Comparison of ENCODE assay signal across 10 cellular contexts in genomic region chr1:224851850-224852261, GRCh38.
DNase-seq lines count a peak whose midpoint lies in the region; ATAC-seq, FAIRE-seq and TF ChIP-seq lines count a peak whose summit lies in the region.
"Had no signal": no experiment of that assay in that cellular context is flagged by ENCODE, and none has a peak within 500 bp of the region (broad histone marks: within the 10 kb centered on the region; RNA-seq: fewer than 3 reads in every experiment).

No MANE protein-coding gene starts in this region.

- TF ChIP-seq EP300 in HepG2 (IDR thresholded peaks at IDR 0.05; ENCODE audit: low read depth in 2 of 2, low read length in 2 of 2) (no peak), HepG2 (CRISPR knock-in tag; IDR thresholded peaks at IDR 0.05; ENCODE audit: borderline replicate concordance) (no peak)

- H3K4me3 ChIP-seq in Loucy (ENCODE audit: low read length, poor library complexity, severe bottlenecking) = no peak overlapping the region
- H3K4me3 ChIP-seq in HepG2 (replicated peaks in 1 of 3; ENCODE audit: insufficient read depth in 1 of 3, low read depth in 2 of 3, low read length in 3 of 3) = no peak overlapping the region
- no peak overlapping the region for H3K4me3 ChIP-seq in MM.1S (ENCODE audit: low read length)
- H3K4me3 ChIP-seq: right atrium auricular region had no signal

- no peaks in the 10 kb centered on the region for H3K36me3 ChIP-seq in Loucy (ENCODE audit: insufficient read depth, low read length)
- no peaks in the 10 kb centered on the region for H3K36me3 ChIP-seq in HepG2 (replicated peaks in 1 of 2; ENCODE audit: control insufficient read depth in 1 of 2, insufficient read depth in 2 of 2, low read length in 2 of 2)
- no peaks in the 10 kb centered on the region for H3K36me3 ChIP-seq in MM.1S (replicated peaks; ENCODE audit: insufficient read depth, low read length)
- H3K36me3 ChIP-seq: right atrium auricular region had no signal

- H3K79me2 ChIP-seq in Loucy (ENCODE audit: insufficient read depth, low read length) = no peaks in the 10 kb centered on the region
- H3K79me2 ChIP-seq in HepG2 (ENCODE audit: insufficient read depth, low read length) = no peaks in the 10 kb centered on the region
- H3K79me2 ChIP-seq in MM.1S (ENCODE audit: low read length) = no peaks in the 10 kb centered on the region

- POLR2A ChIA-PET in HepG2 (lab: Yijun Ruan, JAX) = no interaction called here

- CTCF ChIA-PET in HepG2 (lab: Yijun Ruan, JAX; ENCODE audit: low intra/inter-chr PET ratio, low total read pairs) = interaction anchor here (1.3 kb wide), 1 partner anchor 338 kb away, joined by 4 read pairs; no protein-coding TSS in a partner anchor

- no peaks in the 10 kb centered on the region for H4K20me1 ChIP-seq in Loucy (ENCODE audit: insufficient read depth, low read length, poor library complexity, severe bottlenecking)
- H4K20me1 ChIP-seq in HepG2 (ENCODE audit: insufficient read depth, low read length) = no peaks in the 10 kb centered on the region
- H4K20me1 ChIP-seq in MM.1S (ENCODE audit: insufficient read depth, low read length) = no peaks in the 10 kb centered on the region

- no peaks in the 10 kb centered on the region for H3K4me1 ChIP-seq in Loucy (ENCODE audit: insufficient read depth, low read length, poor library complexity, severe bottlenecking)
- no peaks in the 10 kb centered on the region for H3K4me1 ChIP-seq in HepG2 (ENCODE audit: insufficient read depth, low read length)
- peaks cover 5% of the 10 kb centered on the region; the same call in 1 of the 2 replicates for H3K4me1 ChIP-seq in MM.1S (ENCODE audit: low read length)
- H3K4me1 ChIP-seq: right atrium auricular region had no signal

- DNase-seq in HepG2 (ENCODE audit: low spot score) (no peak), OCI-M1 (lab: John Stamatoyannopoulos, UW) (no peak), MM.1S (no peak)
- DNase-seq in effector CD4-positive, alpha-beta T cell = no peak
- DNase-seq: NCI-H2171 had no signal

- H3K9me3 ChIP-seq in Loucy (ENCODE audit: insufficient read depth, low read depth, low read length) (no peaks in the 10 kb centered on the region), HepG2 (ENCODE audit: low read length) (no peaks in the 10 kb centered on the region), MM.1S (replicated peaks; ENCODE audit: insufficient read depth, low read length) (no peaks in the 10 kb centered on the region)
- H3K9me3 ChIP-seq: right atrium auricular region had no signal

- H3K9ac ChIP-seq in Loucy (ENCODE audit: low read depth, low read length, poor library complexity, severe bottlenecking) (no peak overlapping the region), HepG2 (ENCODE audit: insufficient read depth, low read depth, low read length) (no peak overlapping the region), MM.1S (ENCODE audit: low read length) (no peak overlapping the region)

- H3K4me2 ChIP-seq in Loucy (ENCODE audit: low read depth, low read length, poor library complexity, severe bottlenecking) (no peak overlapping the region), HepG2 (ENCODE audit: low read depth, low read length) (no peak overlapping the region), MM.1S (ENCODE audit: low read depth, low read length) (no peak overlapping the region)

- H2AFZ ChIP-seq in Loucy (ENCODE audit: low read length) = peak overlapping the region; percentile 79
- H2AFZ ChIP-seq in HepG2 (ENCODE audit: low read length) = no peak overlapping the region
- no peak overlapping the region for H2AFZ ChIP-seq in MM.1S (ENCODE audit: low read length)

- H3K27me3 ChIP-seq in Loucy (ENCODE audit: insufficient read depth, low read length, poor library complexity, severe bottlenecking) (no peaks in the 10 kb centered on the region), HepG2 (ENCODE audit: control insufficient read depth in 1 of 2, insufficient read depth in 2 of 2, low read length in 2 of 2) (no peaks in the 10 kb centered on the region), MM.1S (replicated peaks; ENCODE audit: insufficient read depth, low read length) (no peaks in the 10 kb centered on the region)
- H3K27me3 ChIP-seq: right atrium auricular region had no signal

- 24% methylated on average over 5 of the region's 9 CpGs for WGBS in HepG2 (ENCODE audit: low lambda C conversion rate)

- H3K27ac ChIP-seq in HepG2 (ENCODE audit: extremely low read length, insufficient read depth, low read length) = no peak overlapping the region
- H3K27ac ChIP-seq in MM.1S (ENCODE audit: low read length) = no peak overlapping the region
- H3K27ac ChIP-seq: right atrium auricular region had no signal

- in situ Hi-C loops in HepG2 (cut with HindIII; ENCODE audit: extremely low pct_ligation_motif_present, low pct_unique_long_range_greater_than_20kb) = loop anchor here (5.0 kb wide), 1 partner anchor 340 kb away; no protein-coding TSS in a partner anchor

- H3F3A ChIP-seq in Loucy (ENCODE audit: low read depth) = no peaks in the 10 kb centered on the region
- no peaks in the 10 kb centered on the region for H3F3A ChIP-seq in MM.1S (ENCODE audit: insufficient read depth, low read length)

- FAIRE-seq in HepG2 (lab: Jason Lieb, UNC) = no peak
- FAIRE-seq: bronchial epithelial cell had no signal

- BruUV-seq in HepG2 (replicated peaks; lab: Mats Ljungman, UMichigan) = no TSS peak

- TF ChIP-seq CTCF in Loucy (conservative IDR thresholded peaks at IDR 0.05; ENCODE audit: low read length) = no peak; the same call in 1 of the 2 replicates
- no peak for TF ChIP-seq CTCF in HepG2 (CRISPR knock-in tag; IDR thresholded peaks at IDR 0.05)
- TF ChIP-seq CTCF in MM.1S (IDR thresholded peaks at IDR 0.05; ENCODE audit: low read length) = no peak

- intact Hi-C loops in HepG2 (cut with micrococcal nuclease; ENCODE audit: unreplicated experiment) = loop anchor here (1.0 kb wide), 1 partner anchor 339 kb away; no protein-coding TSS in a partner anchor

- no peak for TF ChIP-seq RAD21 in HepG2 (CRISPR knock-in tag; IDR thresholded peaks at IDR 0.05)

- H3K9me2 ChIP-seq in Loucy (replicated peaks; ENCODE audit: low read depth, low read length) (no peaks in the 10 kb centered on the region), MM.1S (replicated peaks; ENCODE audit: insufficient read depth, low read length) (no peaks in the 10 kb centered on the region)

- ATAC-seq in GM18909 (IDR thresholded peaks at IDR 0.05; ENCODE audit: poor library complexity, unreplicated experiment) (peak; percentile 30), GM21576 (IDR thresholded peaks at IDR 0.05; ENCODE audit: unreplicated experiment) (peak; percentile 25), HepG2 (peak; percentile 71)

- no peak for TF ChIP-seq POLR2A in HepG2 (IDR thresholded peaks at IDR 0.05; ENCODE audit: insufficient read depth in 1 of 2, low read depth in 2 of 2, low read length in 2 of 2)

TF ChIP-seq in HepG2, 621 proteins besides CTCF, POLR2A, EP300 and RAD21:
- TF ChIP-seq ZNF615 (CRISPR knock-in tag; IDR thresholded peaks at IDR 0.05; ENCODE audit: borderline replicate concordance) = no peak
- TF ChIP-seq TCF7L2 (IDR thresholded peaks at IDR 0.05; ENCODE audit: low read depth, low read length) = no peak
- TF ChIP-seq PREB (CRISPR knock-in tag; IDR thresholded peaks at IDR 0.05) = no peak
- no peak for TF ChIP-seq EED (CRISPR knock-in tag; IDR thresholded peaks at IDR 0.05)
- TF ChIP-seq ZNF878 (CRISPR knock-in tag; IDR thresholded peaks at IDR 0.05) = no peak
- TF ChIP-seq XRCC5 (optimal IDR thresholded peaks at IDR 0.05; ENCODE audit: low read length) = no peak
- TF ChIP-seq ZUFSP (CRISPR knock-in tag; IDR thresholded peaks at IDR 0.05; ENCODE audit: borderline replicate concordance) = no peak
- no peak for TF ChIP-seq ZNF17 (CRISPR knock-in tag; IDR thresholded peaks at IDR 0.05)
- no peak for TF ChIP-seq ZNF180 (CRISPR knock-in tag; IDR thresholded peaks at IDR 0.05; ENCODE audit: borderline replicate concordance, low read depth)
- TF ChIP-seq HNRNPUL1 (IDR thresholded peaks at IDR 0.05; ENCODE audit: low read depth, low read length) = no peak
- TF ChIP-seq XBP1 (CRISPR knock-in tag; IDR thresholded peaks at IDR 0.05) = no peak
- TF ChIP-seq ZNF737 (CRISPR knock-in tag; IDR thresholded peaks at IDR 0.05; ENCODE audit: borderline replicate concordance) = no peak
- no peak for TF ChIP-seq ZNF101 (CRISPR knock-in tag; IDR thresholded peaks at IDR 0.05; ENCODE audit: borderline replicate concordance, low read depth)
- no peak for TF ChIP-seq ZBTB3 (CRISPR knock-in tag; IDR thresholded peaks at IDR 0.05; ENCODE audit: borderline replicate concordance, low read depth)
- no peak for TF ChIP-seq AGO2 (optimal IDR thresholded peaks at IDR 0.05; ENCODE audit: low read depth, low read length)
